Comparison of ENCODE assay signal across 1 cellular context in the genomic region with DNA sequence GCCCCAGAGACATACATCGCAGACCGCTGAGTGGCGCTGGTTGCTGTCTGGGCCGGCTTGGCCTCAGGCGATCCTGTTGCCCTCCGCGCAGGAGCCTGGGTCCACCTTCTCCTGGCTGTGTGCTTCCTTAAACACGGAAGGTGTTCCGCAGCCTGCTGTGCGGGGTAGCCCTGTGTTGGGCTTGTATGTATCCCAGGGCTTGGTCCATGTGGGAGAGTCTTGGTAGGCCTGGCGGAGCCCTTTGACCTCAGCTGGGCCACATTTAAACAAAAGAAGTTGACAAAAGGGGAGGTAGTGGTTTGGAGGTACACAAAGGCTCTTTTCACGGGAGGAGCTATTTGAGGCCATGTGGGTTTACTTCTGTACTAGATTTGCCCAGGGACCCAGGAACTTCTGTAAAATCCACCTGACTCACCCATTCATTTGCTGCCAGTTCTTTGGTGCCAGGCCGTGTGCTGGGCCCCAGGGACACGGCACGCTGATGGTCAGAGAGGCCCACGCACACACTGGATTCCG.
A peak's percentile ranks its signal among the peaks of the same experiment; 100 is the strongest.
TF ChIP-seq lines count a peak whose summit lies in the region.

No MANE protein-coding gene starts in this region.

TF ChIP-seq in HepG2, 621 proteins besides CTCF, POLR2A, EP300 and RAD21 (continued from another document and continues in another):
- TF ChIP-seq YEATS4 (CRISPR knock-in tag; IDR thresholded peaks at IDR 0.05; ENCODE audit: borderline replicate concordance) (peak; percentile 53; the same call in 1 of the 2 replicates), ZNF776 (CRISPR knock-in tag; IDR thresholded peaks at IDR 0.05) (no peak), ZNF446 (CRISPR knock-in tag; IDR thresholded peaks at IDR 0.05) (no peak), ZNF639 (CRISPR knock-in tag; conservative IDR thresholded peaks at IDR 0.05) (0 out of 2 replicates have a peak, but pooled peaks have one; percentile 55), ZBED4 (CRISPR knock-in tag; IDR thresholded peaks at IDR 0.05; ENCODE audit: borderline replicate concordance) (peak; percentile 53; the same call in 1 of the 2 replicates), HMGA1 (CRISPR knock-in tag; conservative IDR thresholded peaks at IDR 0.05) (no peak), TGIF2 (CRISPR knock-in tag; IDR thresholded peaks at IDR 0.05) (peak; percentile 60; the same call in 1 of the 2 replicates), ZNF576 (CRISPR knock-in tag; IDR thresholded peaks at IDR 0.05) (no peak), MED13 (CRISPR knock-in tag; IDR thresholded peaks at IDR 0.05) (no peak), CHD2 (IDR thresholded peaks at IDR 0.05; ENCODE audit: low read depth, low read length) (no peak), KDM5B (CRISPR knock-in tag; IDR thresholded peaks at IDR 0.05; ENCODE audit: borderline replicate concordance) (peak; percentile 36; the same call in 1 of the 2 replicates), SALL2 (CRISPR knock-in tag; IDR thresholded peaks at IDR 0.05) (peak; percentile 57), ZFP36L1 (CRISPR knock-in tag; IDR thresholded peaks at IDR 0.05) (no peak), ZNF569 (CRISPR knock-in tag; IDR thresholded peaks at IDR 0.05; ENCODE audit: borderline replicate concordance) (no peak), NR2F6 (IDR thresholded peaks at IDR 0.05) (peak; percentile 98), NR2F6 (CRISPR knock-in tag; IDR thresholded peaks at IDR 0.05) (peak; percentile 98), ZNF746 (CRISPR knock-in tag; IDR thresholded peaks at IDR 0.05) (peak; percentile 59; the same call in 1 of the 2 replicates), SP4 (CRISPR knock-in tag; IDR thresholded peaks at IDR 0.05) (peak; percentile 60; the same call in 1 of the 2 replicates), ZNF468 (CRISPR knock-in tag; IDR thresholded peaks at IDR 0.05) (no peak), ZNF770 (CRISPR knock-in tag; IDR thresholded peaks at IDR 0.05) (no peak), GATA4 (IDR thresholded peaks at IDR 0.05; ENCODE audit: borderline replicate concordance, low read depth) (no peak), GFI1 (CRISPR knock-in tag; IDR thresholded peaks at IDR 0.05; ENCODE audit: borderline replicate concordance) (no peak), RCOR2 (CRISPR knock-in tag; IDR thresholded peaks at IDR 0.05) (no peak; the same call in 1 of the 2 replicates), NR0B2 (CRISPR knock-in tag; IDR thresholded peaks at IDR 0.05) (no peak; the same call in 1 of the 2 replicates), PHF8 (CRISPR knock-in tag; IDR thresholded peaks at IDR 0.05) (no peak; the same call in 1 of the 2 replicates), FOXP4 (CRISPR knock-in tag; IDR thresholded peaks at IDR 0.05) (peak; percentile 88), ZBTB1 (CRISPR knock-in tag; IDR thresholded peaks at IDR 0.05; ENCODE audit: borderline replicate concordance) (no peak), ARID5B (CRISPR knock-in tag; IDR thresholded peaks at IDR 0.05) (peak; percentile 86), MXD4 (CRISPR knock-in tag; IDR thresholded peaks at IDR 0.05) (peak; percentile 68; the same call in 1 of the 2 replicates), ZNF383 (CRISPR knock-in tag; IDR thresholded peaks at IDR 0.05; ENCODE audit: borderline replicate concordance) (no peak), ZNF614 (CRISPR knock-in tag; IDR thresholded peaks at IDR 0.05; ENCODE audit: borderline replicate concordance) (peak; percentile 43; the same call in 1 of the 2 replicates)
- TF ChIP-seq, protein P1, sequence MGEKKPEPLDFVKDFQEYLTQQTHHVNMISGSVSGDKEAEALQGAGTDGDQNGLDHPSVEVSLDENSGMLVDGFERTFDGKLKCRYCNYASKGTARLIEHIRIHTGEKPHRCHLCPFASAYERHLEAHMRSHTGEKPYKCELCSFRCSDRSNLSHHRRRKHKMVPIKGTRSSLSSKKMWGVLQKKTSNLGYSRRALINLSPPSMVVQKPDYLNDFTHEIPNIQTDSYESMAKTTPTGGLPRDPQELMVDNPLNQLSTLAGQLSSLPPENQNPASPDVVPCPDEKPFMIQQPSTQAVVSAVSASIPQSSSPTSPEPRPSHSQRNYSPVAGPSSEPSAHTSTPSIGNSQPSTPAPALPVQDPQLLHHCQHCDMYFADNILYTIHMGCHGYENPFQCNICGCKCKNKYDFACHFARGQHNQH (CRISPR knock-in tag; IDR thresholded peaks at IDR 0.05): peak; percentile 85; the same call in 1 of the 2 replicates
- TF ChIP-seq, protein P2, sequence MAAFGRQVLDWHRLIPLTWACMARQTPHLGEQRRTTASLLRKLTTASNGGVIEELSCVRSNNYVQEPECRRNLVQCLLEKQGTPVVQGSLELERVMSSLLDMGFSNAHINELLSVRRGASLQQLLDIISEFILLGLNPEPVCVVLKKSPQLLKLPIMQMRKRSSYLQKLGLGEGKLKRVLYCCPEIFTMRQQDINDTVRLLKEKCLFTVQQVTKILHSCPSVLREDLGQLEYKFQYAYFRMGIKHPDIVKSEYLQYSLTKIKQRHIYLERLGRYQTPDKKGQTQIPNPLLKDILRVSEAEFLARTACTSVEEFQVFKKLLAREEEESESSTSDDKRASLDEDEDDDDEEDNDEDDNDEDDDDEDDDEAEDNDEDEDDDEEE (CRISPR knock-in tag; IDR thresholded peaks at IDR 0.05): no peak
- TF ChIP-seq, protein P3, sequence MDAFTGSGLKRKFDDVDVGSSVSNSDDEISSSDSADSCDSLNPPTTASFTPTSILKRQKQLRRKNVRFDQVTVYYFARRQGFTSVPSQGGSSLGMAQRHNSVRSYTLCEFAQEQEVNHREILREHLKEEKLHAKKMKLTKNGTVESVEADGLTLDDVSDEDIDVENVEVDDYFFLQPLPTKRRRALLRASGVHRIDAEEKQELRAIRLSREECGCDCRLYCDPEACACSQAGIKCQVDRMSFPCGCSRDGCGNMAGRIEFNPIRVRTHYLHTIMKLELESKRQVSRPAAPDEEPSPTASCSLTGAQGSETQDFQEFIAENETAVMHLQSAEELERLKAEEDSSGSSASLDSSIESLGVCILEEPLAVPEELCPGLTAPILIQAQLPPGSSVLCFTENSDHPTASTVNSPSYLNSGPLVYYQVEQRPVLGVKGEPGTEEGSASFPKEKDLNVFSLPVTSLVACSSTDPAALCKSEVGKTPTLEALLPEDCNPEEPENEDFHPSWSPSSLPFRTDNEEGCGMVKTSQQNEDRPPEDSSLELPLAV (CRISPR knock-in tag; conservative IDR thresholded peaks at IDR 0.05; ENCODE audit: low read depth): no peak
- TF ChIP-seq, protein P4, sequence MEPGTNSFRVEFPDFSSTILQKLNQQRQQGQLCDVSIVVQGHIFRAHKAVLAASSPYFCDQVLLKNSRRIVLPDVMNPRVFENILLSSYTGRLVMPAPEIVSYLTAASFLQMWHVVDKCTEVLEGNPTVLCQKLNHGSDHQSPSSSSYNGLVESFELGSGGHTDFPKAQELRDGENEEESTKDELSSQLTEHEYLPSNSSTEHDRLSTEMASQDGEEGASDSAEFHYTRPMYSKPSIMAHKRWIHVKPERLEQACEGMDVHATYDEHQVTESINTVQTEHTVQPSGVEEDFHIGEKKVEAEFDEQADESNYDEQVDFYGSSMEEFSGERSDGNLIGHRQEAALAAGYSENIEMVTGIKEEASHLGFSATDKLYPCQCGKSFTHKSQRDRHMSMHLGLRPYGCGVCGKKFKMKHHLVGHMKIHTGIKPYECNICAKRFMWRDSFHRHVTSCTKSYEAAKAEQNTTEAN (CRISPR knock-in tag; conservative IDR thresholded peaks at IDR 0.05): peak; percentile 64; the same call in 1 of the 2 replicates
